Comparison of ENCODE assay signal across 8 cellular contexts in the genomic region with DNA sequence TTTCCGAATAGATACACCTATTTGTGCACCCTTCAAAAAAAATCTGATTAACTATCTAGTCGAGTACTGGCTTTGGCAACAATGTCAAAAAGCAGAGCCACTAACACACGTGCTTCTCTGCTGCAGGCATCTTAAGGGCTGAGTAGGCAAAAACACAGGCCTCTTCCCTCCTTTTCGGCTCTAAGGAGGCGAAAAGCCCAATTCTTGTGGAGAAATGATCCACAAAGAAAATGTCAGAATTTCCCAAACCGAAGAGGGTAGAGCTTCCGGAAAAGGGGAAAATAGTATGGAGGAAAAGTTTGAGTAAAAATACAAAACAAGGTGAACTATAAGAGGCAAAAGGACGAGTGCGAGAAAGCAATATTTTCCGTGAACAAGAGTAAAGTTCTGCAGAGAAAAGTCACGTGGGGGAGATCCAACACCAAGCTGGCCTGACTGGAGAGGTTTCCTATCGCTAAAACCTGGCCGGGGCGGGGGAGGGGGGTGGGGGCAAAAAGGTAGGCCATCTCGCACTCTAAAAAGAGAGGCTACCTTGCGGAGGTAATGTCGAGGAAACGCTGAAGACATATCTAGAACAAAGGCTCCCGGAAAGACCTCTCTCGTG. TPM values are rescaled to one million over a fixed set of nuclear protein-coding genes. Genes with fewer than 3 reads are reported as not detected.
DNase-seq lines count a peak whose midpoint lies in the region; ATAC-seq and TF ChIP-seq lines count a peak whose summit lies in the region.

No MANE protein-coding gene starts in this region.

- H3K27ac ChIP-seq in iPS-18a (ENCODE audit: low read length) (peak overlapping the region; percentile 86), smooth muscle cell (ENCODE audit: low read depth) (peak overlapping the region; percentile 96)

- peaks cover 53% of the 10 kb centered on the region for H3K79me2 ChIP-seq in smooth muscle cell (ENCODE audit: low read depth)

- peak; percentile 15 for ATAC-seq in GM21619 (IDR thresholded peaks at IDR 0.05; ENCODE audit: unreplicated experiment)

- peak overlapping the region; percentile 97 for H3K4me2 ChIP-seq in smooth muscle cell

- 2% methylated on average over 19 of the region's 20 CpGs for WGBS in smooth muscle cell (ENCODE audit: low lambda C conversion rate)

- peak overlapping the region; percentile 96 for H2AFZ ChIP-seq in smooth muscle cell (ENCODE audit: low read depth)

- DNase-seq in NCI-H1694 (lab: John Stamatoyannopoulos, UW) (peak; percentile 12), NCI-H1694 treated with DMSO at 0.1 percent for 48 hours (lab: John Stamatoyannopoulos, UW) (no peak), NAMALWA (ENCODE audit: low spot score) (peak; percentile 42), smooth muscle cell (lab: John Stamatoyannopoulos, UW; ENCODE audit: unreplicated experiment) (no peak), SHP77 treated with DMSO at 0.1 percent for 48 hours (lab: John Stamatoyannopoulos, UW) (no peak)
- peak; percentile 1 for DNase-seq in activated naive CD8-positive, alpha-beta T cell treated with anti-CD3 and anti-CD28 coated beads, Interleukin-2, amount 50 U/mL, for 16 hours (ENCODE audit: low read depth, low spot score)

- H3F3A ChIP-seq in smooth muscle cell (ENCODE audit: low read depth): no peaks in the 10 kb centered on the region

- H4K20me1 ChIP-seq in smooth muscle cell (ENCODE audit: low read depth): peaks cover 49% of the 10 kb centered on the region

- peaks cover 35% of the 10 kb centered on the region for H3K27me3 ChIP-seq in iPS-18a (ENCODE audit: control insufficient read depth, insufficient read depth, low read length)
- H3K27me3 ChIP-seq in smooth muscle cell (ENCODE audit: low read depth): peaks cover 5% of the 10 kb centered on the region

- no peak for TF ChIP-seq CTCF in smooth muscle cell (IDR thresholded peaks at IDR 0.05; ENCODE audit: borderline replicate concordance, insufficient read depth, poor library complexity, severe bottlenecking)

- H3K9ac ChIP-seq in iPS-18a (ENCODE audit: low read length) (peak overlapping the region; percentile 93), smooth muscle cell (ENCODE audit: low read depth) (peak overlapping the region; percentile 95)

- H3K4me1 ChIP-seq in iPS-18a (ENCODE audit: control insufficient read depth, low read depth, low read length): peaks cover 8% of the 10 kb centered on the region
- peaks cover 20% of the 10 kb centered on the region for H3K4me1 ChIP-seq in smooth muscle cell (ENCODE audit: low read depth)

- H3K4me3 ChIP-seq in iPS-18a (ENCODE audit: low read length) (peak overlapping the region; percentile 99), smooth muscle cell (peak overlapping the region; percentile 93)

- no peaks in the 10 kb centered on the region for H3K9me3 ChIP-seq in iPS-18a (ENCODE audit: control insufficient read depth, low read depth, low read length)
- H3K9me3 ChIP-seq in smooth muscle cell (replicated peaks; ENCODE audit: low read depth): no peaks in the 10 kb centered on the region

- H3K36me3 ChIP-seq in iPS-18a (ENCODE audit: control insufficient read depth, low read depth, low read length): peaks cover 31% of the 10 kb centered on the region
- peaks cover 14% of the 10 kb centered on the region for H3K36me3 ChIP-seq in smooth muscle cell (ENCODE audit: low read depth)

RNA-seq across cellular contexts. Expression of gene ZRANB2, which starts 0.6 kb away (rescaled TPM):
- total RNA-seq in smooth muscle cell: 76.1 and 77.0 TPM in 2 replicates
- polyA plus RNA-seq in smooth muscle cell: 45.5 and 62.8 TPM in 2 replicates

RNA-seq across cellular contexts. Expression of gene PTGER3, which starts 32.7 kb away (rescaled TPM):
- 0.45 and 2.7 TPM in 2 replicates for total RNA-seq in smooth muscle cell
- polyA plus RNA-seq in smooth muscle cell: 0.28 and 0.37 TPM in 2 replicates

Comparison
In these comparisons a context has a peak if more than half of its experiments do, and no peak if none do; other contexts are left out.
1. DNase-seq: peak in NCI-H1694 (single experiment), NAMALWA (single experiment) and activated naive CD8-positive, alpha-beta T cell treated with anti-CD3 and anti-CD28 coated beads, Interleukin-2, amount 50 U/mL, for 16 hours (single experiment); none in NCI-H1694 treated with DMSO at 0.1 percent for 48 hours (single experiment), smooth muscle cell (single experiment) and SHP77 treated with DMSO at 0.1 percent for 48 hours (single experiment).